ENCODE assay signal across 15 cellular contexts in the genomic region with DNA sequence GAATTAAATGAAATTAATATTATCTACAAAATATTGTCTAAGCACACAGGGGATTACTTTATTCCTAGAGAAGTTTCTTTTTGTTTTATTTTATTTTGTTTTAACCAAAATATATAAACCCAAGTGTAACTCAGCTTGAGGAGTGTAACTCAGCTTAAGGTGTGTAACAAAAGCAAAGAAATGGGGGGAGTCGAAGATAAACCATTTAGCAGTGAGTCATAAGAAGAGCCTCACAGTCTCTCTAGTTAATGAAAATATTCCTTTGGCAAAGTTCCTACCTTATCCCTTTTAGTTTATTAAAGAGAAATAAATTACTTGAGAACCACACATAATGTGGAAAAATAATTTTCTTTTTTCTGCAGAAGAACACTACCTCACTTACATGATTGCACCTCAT.
DNase-seq lines count a peak whose midpoint lies in the region; ATAC-seq and TF ChIP-seq lines count a peak whose summit lies in the region.
"Had no signal": no experiment of that assay in that cellular context is flagged by ENCODE, and none has a peak within 500 bp of the region (broad histone marks: within the 10 kb centered on the region; RNA-seq: fewer than 3 reads in every experiment).

No MANE protein-coding gene starts in this region.

- H3K27me3 Mint-ChIP-seq in activated naive CD4-positive, alpha-beta T cell treated with anti-CD3 and anti-CD28 coated beads for 36 hours (ENCODE audit: low read depth): no peaks in the 10 kb centered on the region
- H3K27me3 Mint-ChIP-seq: CD4-positive, CD25-positive, alpha-beta regulatory T cell; CD8-positive, alpha-beta memory T cell had no signal

- no peaks in the 10 kb centered on the region for H3K36me3 Mint-ChIP-seq in activated naive CD4-positive, alpha-beta T cell treated with anti-CD3 and anti-CD28 coated beads for 36 hours (ENCODE audit: low read depth)
- H3K36me3 Mint-ChIP-seq: CD4-positive, CD25-positive, alpha-beta regulatory T cell; CD8-positive, alpha-beta memory T cell had no signal

- intact Hi-C loops in PC-3 (cut with micrococcal nuclease): no loop called here
- intact Hi-C loops in activated naive CD4-positive, alpha-beta T cell treated with anti-CD3 and anti-CD28 coated beads for 36 hours (cut with micrococcal nuclease): no loop called here

- no peak overlapping the region for H3K4me3 ChIP-seq in PC-3 (ENCODE audit: low read length)

- H3K36me3 ChIP-seq in PC-3 (ENCODE audit: low read depth, low read length): no peaks in the 10 kb centered on the region
- H3K36me3 ChIP-seq: BE2C had no signal

- TF ChIP-seq CTCF in PC-3 (conservative IDR thresholded peaks at IDR 0.05; ENCODE audit: low read depth, low read length): no peak
- TF ChIP-seq CTCF in foreskin keratinocyte (conservative IDR thresholded peaks at IDR 0.05): no peak
- no peak for TF ChIP-seq CTCF in omental fat pad (IDR thresholded peaks at IDR 0.05)

- H3K27me3 ChIP-seq in PC-3 (ENCODE audit: low read length) (no peaks in the 10 kb centered on the region), foreskin keratinocyte (no peaks in the 10 kb centered on the region)
- H3K27me3 ChIP-seq: BE2C had no signal

- H3K4me3 Mint-ChIP-seq in activated naive CD4-positive, alpha-beta T cell treated with anti-CD3 and anti-CD28 coated beads for 36 hours: no peak overlapping the region
- H3K4me3 Mint-ChIP-seq: CD4-positive, CD25-positive, alpha-beta regulatory T cell; CD8-positive, alpha-beta memory T cell; H9 had no signal

- ATAC-seq in PC-3 (0 out of 2 replicates have a peak, but pooled peaks have one; percentile 40), foreskin keratinocyte (peak; percentile 63), omental fat pad (ENCODE audit: low FRiP score) (peak; percentile 79), HG03095 (IDR thresholded peaks at IDR 0.05; ENCODE audit: unreplicated experiment) (no peak)

- POLR2A ChIA-PET in PC-3 (lab: Charles Lee; ENCODE audit: unreplicated experiment): no interaction called here

- H3K9me3 ChIP-seq in PC-3 (ENCODE audit: low read length): no peaks in the 10 kb centered on the region
- H3K9me3 ChIP-seq: BE2C had no signal

- H3K9me3 Mint-ChIP-seq in activated naive CD4-positive, alpha-beta T cell treated with anti-CD3 and anti-CD28 coated beads for 36 hours: peaks cover 2% of the 10 kb centered on the region

- no peak overlapping the region for H3K4me2 ChIP-seq in PC-3 (ENCODE audit: low read length)

- no peaks in the 10 kb centered on the region for H4K20me1 ChIP-seq in PC-3 (ENCODE audit: low read length)

- DNase-seq in A172 (ENCODE audit: low spot score): peak; percentile 29
- no peak for DNase-seq in PC-3
- no peak for DNase-seq in foreskin keratinocyte
- DNase-seq in omental fat pad (ENCODE audit: low spot score): no peak
- no peak for DNase-seq in OCI-M2 (lab: John Stamatoyannopoulos, UW; ENCODE audit: unreplicated experiment)
- no peak for DNase-seq in activated naive CD4-positive, alpha-beta T cell treated with anti-CD3 and anti-CD28 coated beads for 36 hours
- DNase-seq: ACHN; BE2C; C1 segment of cervical spinal cord; CD4-positive, CD25-positive, alpha-beta regulatory T cell; CD8-positive, alpha-beta memory T cell; COR-L47; DMS 273 treated with DMSO at 0.1 percent for 48 hours had no signal

- H3K27ac Mint-ChIP-seq in activated naive CD4-positive, alpha-beta T cell treated with anti-CD3 and anti-CD28 coated beads for 36 hours: no peak overlapping the region
- H3K27ac Mint-ChIP-seq: CD4-positive, CD25-positive, alpha-beta regulatory T cell; CD8-positive, alpha-beta memory T cell had no signal

- H3K27ac ChIP-seq in PC-3 (ENCODE audit: low read length) (no peak overlapping the region), foreskin keratinocyte (no peak overlapping the region)

- H2AFZ ChIP-seq in PC-3 (ENCODE audit: low read length): no peak overlapping the region

- H3K79me2 ChIP-seq in PC-3 (ENCODE audit: low read length): no peaks in the 10 kb centered on the region

- H3K9me2 ChIP-seq in PC-3 (replicated peaks; ENCODE audit: low read length): no peaks in the 10 kb centered on the region

- CTCF ChIA-PET in PC-3 (lab: Charles Lee): no interaction called here
- CTCF ChIA-PET in activated naive CD4-positive, alpha-beta T cell treated with anti-CD3 and anti-CD28 coated beads for 36 hours (lab: Charles Lee): no interaction called here

- no TSS peak for BruUV-seq in PC-3 (replicated peaks; lab: Mats Ljungman, UMichigan)

- no peak overlapping the region for H3K9ac ChIP-seq in PC-3 (ENCODE audit: low read length)

- H3F3A ChIP-seq in PC-3 (ENCODE audit: low read length, unreplicated experiment): no peaks in the 10 kb centered on the region

- no peaks in the 10 kb centered on the region for H3K4me1 Mint-ChIP-seq in activated naive CD4-positive, alpha-beta T cell treated with anti-CD3 and anti-CD28 coated beads for 36 hours (ENCODE audit: low read depth)
- H3K4me1 Mint-ChIP-seq: CD4-positive, CD25-positive, alpha-beta regulatory T cell; CD8-positive, alpha-beta memory T cell had no signal

- H3K4me1 ChIP-seq in PC-3 (ENCODE audit: insufficient read depth, low read length): peaks cover 8% of the 10 kb centered on the region
- peaks cover 14% of the 10 kb centered on the region for H3K4me1 ChIP-seq in foreskin keratinocyte
- H3K4me1 ChIP-seq: BE2C had no signal
